ENCODE assay signal across 8 cellular contexts in genomic region chr2:100563407-100564247, GRCh38. TPM values are rescaled to one million over a fixed set of nuclear protein-coding genes. Genes with fewer than 3 reads are reported as not detected.
DNase-seq lines count a peak whose midpoint lies in the region; ATAC-seq lines count a peak whose summit lies in the region.

No MANE protein-coding gene starts in this region.

- ATAC-seq in HG03066 (IDR thresholded peaks at IDR 0.05; ENCODE audit: low read depth, unreplicated experiment) = peak; percentile 9
- no peak for ATAC-seq in stimulated activated naive CD8-positive, alpha-beta T cell treated with anti-CD3 and anti-CD28 coated beads, Interleukin-15, amount 100 ng/mL, for 72 hours

- H3K27me3 Mint-ChIP-seq in T-helper 1 cell treated with Interleukin-12 subunit alpha and Interleukin-12 subunit beta and Interleukin-4 antibody, amounts not matched to agents 30 μg/mL and 1 μg/mL, for 36 hours (ENCODE audit: low read depth) = no peaks in the 10 kb centered on the region
- no peaks in the 10 kb centered on the region for H3K27me3 Mint-ChIP-seq in activated T-helper 2 cell treated with anti-CD3 and anti-CD28 coated beads, Interferon-gamma antibody, Interleukin-2, Interleukin-4, amounts not matched to agents 10 μg/mL and 5 μg/mL and 100 μg/mL, durations not matched to agents 14 hours and 24 hours and 36 hours (ENCODE audit: low read depth)
- H3K27me3 Mint-ChIP-seq in stimulated activated naive CD8-positive, alpha-beta T cell treated with anti-CD3 and anti-CD28 coated beads, Interleukin-15, amount 100 ng/mL, for 72 hours = no peaks in the 10 kb centered on the region

- H3K27ac Mint-ChIP-seq in T-helper 1 cell treated with Interleukin-12 subunit alpha and Interleukin-12 subunit beta and Interleukin-4 antibody, amounts not matched to agents 30 μg/mL and 1 μg/mL, for 36 hours = peak overlapping the region; percentile 80
- H3K27ac Mint-ChIP-seq in activated T-helper 2 cell treated with anti-CD3 and anti-CD28 coated beads, Interferon-gamma antibody, Interleukin-2, Interleukin-4, amounts not matched to agents 10 μg/mL and 5 μg/mL and 100 μg/mL, durations not matched to agents 14 hours and 24 hours and 36 hours = peak overlapping the region; percentile 71
- H3K27ac Mint-ChIP-seq in stimulated activated naive CD8-positive, alpha-beta T cell treated with anti-CD3 and anti-CD28 coated beads, Interleukin-15, amount 100 ng/mL, for 72 hours = peak overlapping the region; percentile 93 to 95

- H3K9me3 Mint-ChIP-seq in T-helper 1 cell treated with Interleukin-12 subunit alpha and Interleukin-12 subunit beta and Interleukin-4 antibody, amounts not matched to agents 30 μg/mL and 1 μg/mL, for 36 hours = no peaks in the 10 kb centered on the region
- no peaks in the 10 kb centered on the region for H3K9me3 Mint-ChIP-seq in activated T-helper 2 cell treated with anti-CD3 and anti-CD28 coated beads, Interferon-gamma antibody, Interleukin-2, Interleukin-4, amounts not matched to agents 10 μg/mL and 5 μg/mL and 100 μg/mL, durations not matched to agents 14 hours and 24 hours and 36 hours
- no peaks in the 10 kb centered on the region for H3K9me3 Mint-ChIP-seq in stimulated activated naive CD8-positive, alpha-beta T cell treated with anti-CD3 and anti-CD28 coated beads, Interleukin-15, amount 100 ng/mL, for 72 hours

- H3K4me1 Mint-ChIP-seq in T-helper 1 cell treated with Interleukin-12 subunit alpha and Interleukin-12 subunit beta and Interleukin-4 antibody, amounts not matched to agents 30 μg/mL and 1 μg/mL, for 36 hours (ENCODE audit: low read depth) = peaks cover 44% of the 10 kb centered on the region
- peaks cover 40% of the 10 kb centered on the region for H3K4me1 Mint-ChIP-seq in activated T-helper 2 cell treated with anti-CD3 and anti-CD28 coated beads, Interferon-gamma antibody, Interleukin-2, Interleukin-4, amounts not matched to agents 10 μg/mL and 5 μg/mL and 100 μg/mL, durations not matched to agents 14 hours and 24 hours and 36 hours (ENCODE audit: low read depth)
- H3K4me1 Mint-ChIP-seq in stimulated activated naive CD8-positive, alpha-beta T cell treated with anti-CD3 and anti-CD28 coated beads, Interleukin-15, amount 100 ng/mL, for 72 hours = peaks cover 72% of the 10 kb centered on the region

- intact Hi-C loops in activated T-helper 2 cell treated with anti-CD3 and anti-CD28 coated beads, Interferon-gamma antibody, Interleukin-2, Interleukin-4, amounts not matched to agents 10 μg/mL and 5 μg/mL and 100 μg/mL, durations not matched to agents 14 hours and 24 hours and 36 hours (cut with micrococcal nuclease) = loop anchor here (2.0 to 10.0 kb wide), 4 partner anchors 25 to 1409 kb away; partner anchors contain the start of genes CNOT11, EIF5B, LIPT1 and TSGA10

- peak overlapping the region; percentile 79 for H3K4me3 ChIP-seq in iPS-11a (ENCODE audit: low read depth, low read length)

- peak overlapping the region; percentile 98 for H3K4me3 Mint-ChIP-seq in T-helper 1 cell treated with Interleukin-12 subunit alpha and Interleukin-12 subunit beta and Interleukin-4 antibody, amounts not matched to agents 30 μg/mL and 1 μg/mL, for 36 hours
- peak overlapping the region; percentile 88 for H3K4me3 Mint-ChIP-seq in activated T-helper 2 cell treated with anti-CD3 and anti-CD28 coated beads, Interferon-gamma antibody, Interleukin-2, Interleukin-4, amounts not matched to agents 10 μg/mL and 5 μg/mL and 100 μg/mL, durations not matched to agents 14 hours and 24 hours and 36 hours (ENCODE audit: low read depth)
- peak overlapping the region; percentile 84 to 96 for H3K4me3 Mint-ChIP-seq in stimulated activated naive CD8-positive, alpha-beta T cell treated with anti-CD3 and anti-CD28 coated beads, Interleukin-15, amount 100 ng/mL, for 72 hours

- DNase-seq in T-helper 1 cell (no peak), inferior parietal cortex (ENCODE audit: extremely low spot score) (no peak), retina (no peak)
- no peak for DNase-seq in activated T-helper 2 cell treated with anti-CD3 and anti-CD28 coated beads, Interferon-gamma antibody, Interleukin-2, Interleukin-4, amounts not matched to agents 10 μg/mL and 5 μg/mL and 100 μg/mL, durations not matched to agents 14 hours and 24 hours and 36 hours (ENCODE audit: low spot score)
- DNase-seq in stimulated activated naive CD8-positive, alpha-beta T cell treated with anti-CD3 and anti-CD28 coated beads, Interleukin-15, amount 100 ng/mL, for 72 hours = no peak

- H3K36me3 Mint-ChIP-seq in T-helper 1 cell treated with Interleukin-12 subunit alpha and Interleukin-12 subunit beta and Interleukin-4 antibody, amounts not matched to agents 30 μg/mL and 1 μg/mL, for 36 hours (ENCODE audit: low read depth) = peaks cover 24% of the 10 kb centered on the region
- peaks cover 27% of the 10 kb centered on the region for H3K36me3 Mint-ChIP-seq in activated T-helper 2 cell treated with anti-CD3 and anti-CD28 coated beads, Interferon-gamma antibody, Interleukin-2, Interleukin-4, amounts not matched to agents 10 μg/mL and 5 μg/mL and 100 μg/mL, durations not matched to agents 14 hours and 24 hours and 36 hours (ENCODE audit: low read depth)

RNA-seq across cellular contexts. Expression of gene PDCL3, which starts 0.8 kb away (rescaled TPM):
- total RNA-seq in activated T-helper 2 cell treated with anti-CD3 and anti-CD28 coated beads, Interferon-gamma antibody, Interleukin-2, Interleukin-4, amounts not matched to agents 10 μg/mL and 5 μg/mL and 100 μg/mL, durations not matched to agents 14 hours and 24 hours and 36 hours = 42.5 and 48.8 TPM in 2 replicates
